In the genomic region with DNA sequence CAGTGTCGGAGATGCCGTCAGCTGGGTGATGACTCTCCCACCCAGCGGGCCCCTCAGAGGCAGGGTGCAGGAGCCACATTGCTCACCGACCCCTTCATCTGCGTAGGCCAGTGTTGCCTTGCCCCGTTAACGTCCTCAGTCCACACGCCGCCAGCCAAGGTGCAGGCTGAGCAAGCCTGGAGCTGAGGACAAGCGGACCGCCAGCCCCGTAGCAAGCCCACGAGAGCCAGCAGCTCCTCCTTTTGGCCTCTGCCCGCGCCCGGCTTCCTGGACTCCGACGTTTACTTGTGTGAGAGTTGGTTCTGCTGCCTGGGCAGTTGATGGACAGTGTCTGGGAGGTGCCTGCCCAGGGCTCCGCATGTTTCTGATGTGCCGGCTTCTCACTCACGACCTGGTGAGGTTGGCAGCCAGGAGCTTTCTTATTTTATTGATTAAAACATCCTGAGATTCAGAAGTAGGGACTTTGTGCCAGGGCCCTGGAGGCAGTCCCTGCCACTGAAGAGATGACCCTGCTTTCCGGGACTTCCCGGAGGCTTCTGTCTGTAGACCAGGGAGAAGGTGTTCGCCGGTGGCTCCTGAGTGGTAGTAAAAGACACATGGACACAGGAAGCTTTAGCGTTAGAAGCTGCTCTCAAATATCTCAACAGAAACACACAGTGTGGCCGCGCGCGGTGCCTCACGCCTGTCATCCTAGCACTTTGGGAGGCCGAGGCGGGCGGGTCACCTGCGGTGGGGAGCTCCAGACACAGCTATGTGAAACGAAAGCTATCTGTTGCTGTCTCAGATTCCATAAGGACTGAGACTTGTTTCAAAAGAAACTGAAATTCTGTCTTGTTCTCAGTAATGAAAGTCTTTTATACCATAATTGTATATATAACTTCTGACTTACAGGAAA, we compare ENCODE assay signal across 12 cellular contexts. TPM values are rescaled to one million over a fixed set of nuclear protein-coding genes. Genes with fewer than 3 reads are reported as not detected.
DNase-seq lines count a peak whose midpoint lies in the region; ATAC-seq and TF ChIP-seq lines count a peak whose summit lies in the region.
"Had no signal": no experiment of that assay in that cellular context is flagged by ENCODE, and none has a peak within 500 bp of the region (broad histone marks: within the 10 kb centered on the region; RNA-seq: fewer than 3 reads in every experiment).

No MANE protein-coding gene starts in this region.

- no peak overlapping the region for H3K4me3 Mint-ChIP-seq in activated CD4-positive, alpha-beta T cell treated with anti-CD3 and anti-CD28 coated beads for 36 hours
- H3K4me3 Mint-ChIP-seq in progenitor cell of endocrine pancreas (ENCODE audit: low read depth) = no peak overlapping the region

- no peak for TF ChIP-seq CTCF in RWPE2 (IDR thresholded peaks at IDR 0.05; ENCODE audit: poor library complexity, severe bottlenecking)
- TF ChIP-seq CTCF in progenitor cell of endocrine pancreas (IDR thresholded peaks at IDR 0.05; ENCODE audit: unreplicated experiment) = no peak

- no peaks in the 10 kb centered on the region for H3K27me3 ChIP-seq in RWPE2 (ENCODE audit: insufficient read depth, poor library complexity, severe bottlenecking)
- H3K27me3 ChIP-seq: testis had no signal

- intact Hi-C loops in activated CD4-positive, alpha-beta T cell treated with anti-CD3 and anti-CD28 coated beads for 36 hours (cut with DNase I, micrococcal nuclease) = no loop called here

- peak overlapping the region; percentile 80 for H3K27ac Mint-ChIP-seq in activated CD4-positive, alpha-beta T cell treated with anti-CD3 and anti-CD28 coated beads for 36 hours
- H3K27ac Mint-ChIP-seq in progenitor cell of endocrine pancreas = peak overlapping the region; percentile 84

- peak; percentile 42 for DNase-seq in activated CD4-positive, alpha-beta T cell treated with anti-CD3 and anti-CD28 coated beads for 36 hours
- DNase-seq in activated CD4-positive, alpha-beta T cell treated with anti-CD3 and anti-CD28 coated beads for 48 hours = no peak
- no peak for DNase-seq in RWPE2 (ENCODE audit: low spot score)
- no peak for DNase-seq in epithelial cell of prostate (ENCODE audit: low read depth, low spot score)
- no peak for DNase-seq in progenitor cell of endocrine pancreas (ENCODE audit: low spot score, unreplicated experiment)
- DNase-seq in stimulated activated CD4-positive, alpha-beta T cell treated with anti-CD3 and anti-CD28 coated beads, Interleukin-2, amount 100 ng/mL, for 48 hours = no peak
- no peak for DNase-seq in stimulated activated CD4-positive, alpha-beta T cell treated with anti-CD3 and anti-CD28 coated beads, Interleukin-4, amount 100 ng/mL, for 4 hours
- no peak for DNase-seq in kidney glomerular epithelial cell (lab: John Stamatoyannopoulos, UW)
- DNase-seq: 8988T, left colon, NCI-H1694 treated with DMSO at 0.1 percent for 48 hours, testis had no signal

- no peaks in the 10 kb centered on the region for H3K9me3 Mint-ChIP-seq in activated CD4-positive, alpha-beta T cell treated with anti-CD3 and anti-CD28 coated beads for 36 hours (ENCODE audit: low read depth)
- H3K9me3 Mint-ChIP-seq in progenitor cell of endocrine pancreas (ENCODE audit: low read depth) = no peaks in the 10 kb centered on the region

- H3K4me1 Mint-ChIP-seq in activated CD4-positive, alpha-beta T cell treated with anti-CD3 and anti-CD28 coated beads for 36 hours = peaks cover 76% of the 10 kb centered on the region
- H3K4me1 Mint-ChIP-seq in progenitor cell of endocrine pancreas (ENCODE audit: low read depth) = peaks cover 49% of the 10 kb centered on the region

- H3K27me3 Mint-ChIP-seq in activated CD4-positive, alpha-beta T cell treated with anti-CD3 and anti-CD28 coated beads for 36 hours = no peaks in the 10 kb centered on the region
- no peaks in the 10 kb centered on the region for H3K27me3 Mint-ChIP-seq in progenitor cell of endocrine pancreas

- H3K4me3 ChIP-seq in RWPE2 (ENCODE audit: severe bottlenecking) = no peak overlapping the region
- H3K4me3 ChIP-seq: testis had no signal

- POLR2A ChIA-PET in activated CD4-positive, alpha-beta T cell treated with anti-CD3 and anti-CD28 coated beads for 36 hours (lab: Charles Lee) = interaction anchor here (0.5 to 1.8 kb wide), 4 partner anchors 24 to 144 kb away, joined by 3 to 5 read pairs (median 4); partner anchors contain the start of gene CIRBP

- ATAC-seq in activated CD4-positive, alpha-beta T cell treated with anti-CD3 and anti-CD28 coated beads for 36 hours = no peak
- no peak for ATAC-seq in RWPE2 (ENCODE audit: low read depth)
- ATAC-seq: left colon had no signal

- no peaks in the 10 kb centered on the region for H3K9me3 ChIP-seq in RWPE2 (ENCODE audit: severe bottlenecking)
- H3K9me3 ChIP-seq: testis had no signal

- H3K4me1 ChIP-seq in RWPE2 (ENCODE audit: insufficient read depth, poor library complexity, severe bottlenecking) = peaks cover 33% of the 10 kb centered on the region

- H3K27ac ChIP-seq in RWPE2 (ENCODE audit: poor library complexity, severe bottlenecking) (peak overlapping the region; percentile 74), epithelial cell of prostate (peak overlapping the region; percentile 87)
- H3K27ac ChIP-seq: testis had no signal

- peaks cover 64% of the 10 kb centered on the region for H3K36me3 ChIP-seq in RWPE2 (ENCODE audit: low read depth)

- H3K36me3 Mint-ChIP-seq in activated CD4-positive, alpha-beta T cell treated with anti-CD3 and anti-CD28 coated beads for 36 hours (ENCODE audit: low read depth) = peaks cover 46% of the 10 kb centered on the region
- H3K36me3 Mint-ChIP-seq in progenitor cell of endocrine pancreas (ENCODE audit: insufficient read depth) = peaks cover 8% of the 10 kb centered on the region

- CTCF ChIA-PET in activated CD4-positive, alpha-beta T cell treated with anti-CD3 and anti-CD28 coated beads for 36 hours (lab: Charles Lee) = interaction anchor here (0.5 to 1.4 kb wide), 5 partner anchors 10 to 368 kb away, joined by 3 to 5 read pairs (median 3); no protein-coding TSS in a partner anchor

RNA-seq across cellular contexts. Expression of gene DAZAP1, which starts 5.9 kb away (rescaled TPM):
- total RNA-seq in activated CD4-positive, alpha-beta T cell treated with anti-CD3 and anti-CD28 coated beads for 36 hours = 100 to 1,000 TPM; 248 to 347 TPM
- total RNA-seq in progenitor cell of endocrine pancreas = 131 and 136 TPM in 2 replicates

RNA-seq across cellular contexts. Expression of gene GAMT, which starts 11.9 kb away (rescaled TPM):
- total RNA-seq in activated CD4-positive, alpha-beta T cell treated with anti-CD3 and anti-CD28 coated beads for 36 hours = 10 to 100 TPM; 30.4 to 31.5 TPM
- 47.0 and 48.5 TPM in 2 replicates for total RNA-seq in progenitor cell of endocrine pancreas

RNA-seq across cellular contexts. Expression of gene RPS15, which starts 25.0 kb away (rescaled TPM):
- 1,000 to 10,000 TPM; 1,716 to 1,858 TPM for total RNA-seq in activated CD4-positive, alpha-beta T cell treated with anti-CD3 and anti-CD28 coated beads for 36 hours
- 917 and 938 TPM in 2 replicates for total RNA-seq in progenitor cell of endocrine pancreas

RNA-seq across cellular contexts. Expression of gene NDUFS7, which starts 29.5 kb away (rescaled TPM):
- total RNA-seq in activated CD4-positive, alpha-beta T cell treated with anti-CD3 and anti-CD28 coated beads for 36 hours = 100 to 1,000 TPM in 1 of 2 experiments, 10 to 100 TPM in 1; 93.4 to 113 TPM
- total RNA-seq in progenitor cell of endocrine pancreas = 56.8 and 62.4 TPM in 2 replicates

RNA-seq across cellular contexts. Expression of gene APC2, which starts 36.7 kb away (rescaled TPM):
- under 1 TPM; 0.09 to 0.14 TPM for total RNA-seq in activated CD4-positive, alpha-beta T cell treated with anti-CD3 and anti-CD28 coated beads for 36 hours
- total RNA-seq in progenitor cell of endocrine pancreas = 5.2 and 5.8 TPM in 2 replicates
